ENCODE assay signal across 8 cellular contexts in genomic region chr3:33096103-33096868, GRCh38. TPM values are rescaled to one million over a fixed set of nuclear protein-coding genes. Genes with fewer than 3 reads are reported as not detected.
DNase-seq lines count a peak whose midpoint lies in the region; ATAC-seq, FAIRE-seq and TF ChIP-seq lines count a peak whose summit lies in the region.

No MANE protein-coding gene starts in this region.

- SMC1A ChIA-PET in GM12878 (lab: Charles Lee; ENCODE audit: uncharacterized antibody, unreplicated experiment), result interaction anchor here (0.8 to 1.4 kb wide), 7 partner anchors 8 to 104 kb away, joined by 3 to 6 read pairs (median 5); partner anchors contain the start of gene CRTAP

- RAD21 ChIA-PET in GM12878 (lab: Charles Lee; ENCODE audit: unreplicated experiment), result interaction anchor here (0.5 to 2.1 kb wide), 5 partner anchors 10 to 261 kb away, joined by 3 to 5 read pairs (median 3); partner anchors contain the start of gene CRTAP

- 1% methylated on average over 41 of the region's 51 CpGs for WGBS in GM12878 (ENCODE audit: insufficient coverage, insufficient replicate concordance, low lambda C conversion rate, missing lambda C conversion rate)
- WGBS in sigmoid colon, 2 donors, result 1% methylated on average over 51 of the region's 51 CpGs

- TF ChIP-seq RAD21 in GM12878 (IDR thresholded peaks at IDR 0.05; ENCODE audit: insufficient read depth, low read depth, low read length), result no peak

- FAIRE-seq in HTR-8/SVneo (lab: Jason Lieb, UNC) (no peak), GM12878 (lab: Jason Lieb, UNC) (peak; percentile 54)

- no TSS peak for BruUV-seq in GM12878 (replicated peaks; lab: Mats Ljungman, UMichigan)

- TF ChIP-seq POLR2A in GM12878 (IDR thresholded peaks at IDR 0.05; ENCODE audit: low read depth, low read length), result no peak; the same call in 1 of the 2 replicates
- TF ChIP-seq POLR2A in sigmoid colon (IDR thresholded peaks at IDR 0.05), result no peak

- peak; percentile 63 for ATAC-seq in DND-41 (ENCODE audit: insufficient read depth, low read depth)
- peak; percentile 50 for ATAC-seq in GM21390 (IDR thresholded peaks at IDR 0.05; ENCODE audit: unreplicated experiment)
- ATAC-seq in GM12878, result peak; percentile 77

- H3K27ac ChIP-seq in DND-41 (ENCODE audit: low read length) (peak overlapping the region; percentile 84), GM12878 (ENCODE audit: control insufficient read depth, insufficient read depth) (peak overlapping the region; percentile 90), sigmoid colon (peak overlapping the region; percentile 93 to 99 (median 98))

- DNase-seq in DND-41, result peak; percentile 53
- DNase-seq in HTR-8/SVneo (ENCODE audit: insufficient read length, low spot score), result peak; percentile 35
- DNase-seq in T-helper 2 cell, result peak in 4 of 5 experiments; percentile 31 to 69 (median 38)
- no peak for DNase-seq in GM12878 (ENCODE audit: low read depth, low spot score)
- DNase-seq in sigmoid colon, result no peak
- no peak for DNase-seq in KG1 (lab: John Stamatoyannopoulos, UW)

- H3K4me1 ChIP-seq in DND-41 (ENCODE audit: insufficient read depth, low read length) (peaks cover 21% of the 10 kb centered on the region), GM12878 (ENCODE audit: control insufficient read depth, insufficient read depth, low read length) (no peaks in the 10 kb centered on the region), sigmoid colon (peaks cover 0 to 15% (median 12%) of the 10 kb centered on the region in 4 donors)

- H3K27me3 ChIP-seq in DND-41 (ENCODE audit: insufficient read depth, low read length, poor library complexity) (no peaks in the 10 kb centered on the region), GM12878 (replicated peaks in 1 of 2; ENCODE audit: control insufficient read depth in 2 of 2, insufficient read depth in 2 of 2, low read length in 1 of 2) (no peaks in the 10 kb centered on the region), sigmoid colon (no peaks in the 10 kb centered on the region)

- intact Hi-C loops in GM12878 (cut with micrococcal nuclease; ENCODE audit: unreplicated experiment) (no loop called here), sigmoid colon (cut with DNase I) (loop anchor here (5.0 kb wide), 2 partner anchors 341 to 519 kb away; no protein-coding TSS in a partner anchor)

- POLR2A ChIA-PET in GM12878 (lab: Charles Lee), result interaction anchor here (0.5 to 1.3 kb wide), 4 partner anchors 10 to 703 kb away, joined by 3 to 5 read pairs (median 4); no protein-coding TSS in a partner anchor

- H3K36me3 ChIP-seq in DND-41 (ENCODE audit: insufficient read depth, low read length) (peaks cover 30% of the 10 kb centered on the region), GM12878 (ENCODE audit: control insufficient read depth in 2 of 2, insufficient read depth in 2 of 2, low read length in 1 of 2) (peaks cover 9 to 11% of the 10 kb centered on the region in 2 experiments), sigmoid colon (peaks cover 0 to 27% (median 12%) of the 10 kb centered on the region in 4 donors)

- peaks cover 54% of the 10 kb centered on the region for H3K79me2 ChIP-seq in DND-41 (ENCODE audit: insufficient read depth, low read length)
- peaks cover 17% of the 10 kb centered on the region for H3K79me2 ChIP-seq in GM12878 (ENCODE audit: control insufficient read depth, insufficient read depth, low read length)

- in situ Hi-C loops in GM12878 (cut with MboI), result no loop called here

- TF ChIP-seq EP300 in GM12878 (IDR thresholded peaks at IDR 0.05; ENCODE audit: borderline replicate concordance in 1 of 2, control insufficient read depth in 1 of 2, low read depth in 2 of 2, low read length in 2 of 2) (no peak), sigmoid colon (IDR thresholded peaks at IDR 0.05) (no peak)

- CTCF ChIA-PET in GM12878 (lab: Yijun Ruan, JAX), result interaction anchor here (0.7 to 1.9 kb wide), 8 partner anchors 10 to 595 kb away, joined by 3 to 11 read pairs (median 4); no protein-coding TSS in a partner anchor

- H3K4me3 ChIP-seq in DND-41 (ENCODE audit: low read depth in 1 of 2, low read length in 2 of 2) (peak overlapping the region; percentile 88 to 95), GM12878 (peak overlapping the region; percentile 96), iPS-11a (ENCODE audit: low read depth, low read length) (peak overlapping the region; percentile 93), sigmoid colon (peak overlapping the region; percentile 88 to 99 (median 96))

- H4K20me1 ChIP-seq in DND-41 (ENCODE audit: insufficient read depth, low read length) (peaks cover 36% of the 10 kb centered on the region), GM12878 (ENCODE audit: control insufficient read depth, insufficient read depth) (no peaks in the 10 kb centered on the region; the same call in 1 of the 2 replicates)

- H3K4me2 ChIP-seq in DND-41 (ENCODE audit: insufficient read depth, low read length) (peak overlapping the region; percentile 96), GM12878 (ENCODE audit: control insufficient read depth, insufficient read depth) (peak overlapping the region; percentile 19)

- no peak for TF ChIP-seq CTCF in DND-41 (IDR thresholded peaks at IDR 0.05; ENCODE audit: borderline replicate concordance, extremely low read depth, low read length, poor library complexity, severe bottlenecking)
- no peak for TF ChIP-seq CTCF in GM12878 (IDR thresholded peaks at IDR 0.05 in 2 of 3, conservative IDR thresholded peaks at IDR 0.05 in 1 of 3; ENCODE audit: control insufficient read depth in 2 of 3, extremely low read depth in 1 of 3, insufficient read depth in 1 of 3, low read depth in 3 of 3, low read length in 3 of 3)
- no peak for TF ChIP-seq CTCF in sigmoid colon (IDR thresholded peaks at IDR 0.05)

- H3K9me3 ChIP-seq in DND-41 (ENCODE audit: insufficient read depth, low read length, severe bottlenecking) (no peaks in the 10 kb centered on the region), GM12878 (replicated peaks; ENCODE audit: control insufficient read depth, insufficient read depth, low read length) (no peaks in the 10 kb centered on the region), sigmoid colon (no peaks in the 10 kb centered on the region)

- H3K9ac ChIP-seq in DND-41 (ENCODE audit: low read depth, low read length), result peak overlapping the region; percentile 94
- peak overlapping the region; percentile 90 for H3K9ac ChIP-seq in GM12878 (ENCODE audit: control insufficient read depth, insufficient read depth, low read length)

- H2AFZ ChIP-seq in DND-41 (ENCODE audit: low read depth, low read length) (peak overlapping the region; percentile 78), GM12878 (ENCODE audit: control insufficient read depth, low read depth, low read length) (peak overlapping the region; percentile 99)

RNA-seq across cellular contexts. Expression of gene GLB1, which starts 0.7 kb away (rescaled TPM):
- 31.1 and 32.4 TPM in 2 replicates for total RNA-seq in GM12878 (2013; cell fraction: nucleolus; rRNA removed)
- total RNA-seq in GM12878 (2014; rRNA removed) (31.1 and 32.6 TPM in 2 replicates), GM12878 (2014; rRNA removed; fragmentation: Illumina TruSeq; extraction: Trizol) (20.6 and 25.3 TPM in 2 replicates), GM12878 (2021) (38.3 and 39.0 TPM in 2 replicates), sigmoid colon (10 to 100 TPM; 36.5 to 55.4 (median 40.0) TPM)
- polyA plus RNA-seq in GM12878 (2011; ENCODE audit: low read depth), result 19.3 TPM
- polyA plus RNA-seq in GM12878 (2011; rRNA removed) (35.4 and 57.1 TPM in 2 replicates), GM12878 (2014; fragmentation: Illumina TruSeq; extraction: Trizol) (28.4 and 34.4 TPM in 2 replicates), GM12878 (2014; fragmentation: Nextera tagmentation; extraction: Ambion mirVana) (10 to 100 TPM; 30.4 to 44.8 TPM), GM12878 (2014; rRNA removed) (26.7 and 28.7 TPM in 2 replicates), GM12878 (2016; fragmentation: Nextera tagmentation; extraction: Ambion mirVana) (10 to 100 TPM; 31.4 to 39.2 TPM), sigmoid colon (10 to 100 TPM; 28.2 to 32.9 (median 30.5) TPM)
- polyA plus RNA-seq in GM12878 (2011; cell fraction: cytosol; rRNA removed), result 47.8 and 61.9 TPM in 2 replicates
- polyA plus RNA-seq in GM12878 (2011; cell fraction: nucleus; rRNA removed), result 35.6 and 51.9 TPM in 2 replicates
- polyA plus RNA-seq in GM12878 (2012), result 20.8 and 20.9 TPM in 2 replicates
- polyA minus RNA-seq in GM12878 (2011; rRNA and poly(A)+ RNA removed), result 44.6 and 50.3 TPM in 2 replicates
- polyA minus RNA-seq in GM12878 (2011; cell fraction: cytosol; rRNA and poly(A)+ RNA removed), result 15.6 and 23.2 TPM in 2 replicates
- 33.2 and 41.0 TPM in 2 replicates for polyA minus RNA-seq in GM12878 (2011; cell fraction: nucleus; rRNA and poly(A)+ RNA removed)

RNA-seq across cellular contexts. Expression of gene TMPPE, which starts 0.7 kb away (rescaled TPM):
- 12.2 and 15.0 TPM in 2 replicates for total RNA-seq in GM12878 (2013; cell fraction: nucleolus; rRNA removed)
- 3.7 and 3.8 TPM in 2 replicates for total RNA-seq in GM12878 (2014; rRNA removed)
- total RNA-seq in GM12878 (2014; rRNA removed; fragmentation: Illumina TruSeq; extraction: Trizol), result 2.7 and 3.0 TPM in 2 replicates
- 5.3 and 6.7 TPM in 2 replicates for total RNA-seq in GM12878 (2021)
- 1.1 TPM for polyA plus RNA-seq in GM12878 (2011; ENCODE audit: low read depth)
- 3.2 and 3.7 TPM in 2 replicates for polyA plus RNA-seq in GM12878 (2011; rRNA removed)
- 4.1 and 5.2 TPM in 2 replicates for polyA plus RNA-seq in GM12878 (2011; cell fraction: cytosol; rRNA removed)
- polyA plus RNA-seq in GM12878 (2011; cell fraction: nucleus; rRNA removed), result 5.1 and 6.4 TPM in 2 replicates
- polyA plus RNA-seq in GM12878 (2012), result 0.72 and 1.0 TPM in 2 replicates
- polyA plus RNA-seq in GM12878 (2014; fragmentation: Illumina TruSeq; extraction: Trizol), result 0.87 and 1.7 TPM in 2 replicates
- polyA plus RNA-seq in GM12878 (2014; fragmentation: Nextera tagmentation; extraction: Ambion mirVana), result under 1 TPM; 0.11 to 0.13 TPM
- polyA plus RNA-seq in GM12878 (2014; rRNA removed), result 2.3 and 2.9 TPM in 2 replicates
- polyA plus RNA-seq in GM12878 (2016; fragmentation: Nextera tagmentation; extraction: Ambion mirVana), result 1 to 10 TPM; 1.9 to 2.1 TPM
- 21.1 and 21.9 TPM in 2 replicates for polyA minus RNA-seq in GM12878 (2011; rRNA and poly(A)+ RNA removed)
- polyA minus RNA-seq in GM12878 (2011; cell fraction: cytosol; rRNA and poly(A)+ RNA removed), result 4.8 and 5.7 TPM in 2 replicates
- polyA minus RNA-seq in GM12878 (2011; cell fraction: nucleus; rRNA and poly(A)+ RNA removed), result 12.3 and 22.7 TPM in 2 replicates
- total RNA-seq in sigmoid colon, result 1 to 10 TPM; 4.2 to 5.8 (median 4.8) TPM
- 1 to 10 TPM in 1 of 3 donors, under 1 TPM in 1, not detected in 1; 0.92 to 3.4 TPM for polyA plus RNA-seq in sigmoid colon

RNA-seq across cellular contexts. Expression of gene CRTAP, which starts 17.5 kb away (rescaled TPM):
- 1.1 and 1.9 TPM in 2 replicates for total RNA-seq in GM12878 (2013; cell fraction: nucleolus; rRNA removed)
- 19.0 and 25.1 TPM in 2 replicates for total RNA-seq in GM12878 (2014; rRNA removed)
- 18.5 and 20.8 TPM in 2 replicates for total RNA-seq in GM12878 (2014; rRNA removed; fragmentation: Illumina TruSeq; extraction: Trizol)
- 38.4 and 43.6 TPM in 2 replicates for total RNA-seq in GM12878 (2021)
- polyA plus RNA-seq in GM12878 (2011; ENCODE audit: low read depth), result 7.2 TPM
- 37.0 and 40.8 TPM in 2 replicates for polyA plus RNA-seq in GM12878 (2011; rRNA removed)
- 29.0 TPM in 2 replicates for polyA plus RNA-seq in GM12878 (2011; cell fraction: cytosol; rRNA removed)
- 9.0 and 10.1 TPM in 2 replicates for polyA plus RNA-seq in GM12878 (2011; cell fraction: nucleus; rRNA removed)
- polyA plus RNA-seq in GM12878 (2012), result 19.2 and 31.7 TPM in 2 replicates
- 42.3 and 45.3 TPM in 2 replicates for polyA plus RNA-seq in GM12878 (2014; fragmentation: Illumina TruSeq; extraction: Trizol)
- 1 to 10 TPM; 6.0 to 6.2 TPM for polyA plus RNA-seq in GM12878 (2014; fragmentation: Nextera tagmentation; extraction: Ambion mirVana)
- 34.5 and 35.5 TPM in 2 replicates for polyA plus RNA-seq in GM12878 (2014; rRNA removed)
- 10 to 100 TPM; 23.1 to 23.5 TPM for polyA plus RNA-seq in GM12878 (2016; fragmentation: Nextera tagmentation; extraction: Ambion mirVana)
- polyA minus RNA-seq in GM12878 (2011; rRNA and poly(A)+ RNA removed), result 18.1 and 18.3 TPM in 2 replicates
- 13.1 and 15.2 TPM in 2 replicates for polyA minus RNA-seq in GM12878 (2011; cell fraction: cytosol; rRNA and poly(A)+ RNA removed)
- polyA minus RNA-seq in GM12878 (2011; cell fraction: nucleus; rRNA and poly(A)+ RNA removed), result 2.3 and 4.8 TPM in 2 replicates
- total RNA-seq in sigmoid colon, result 100 to 1,000 TPM; 245 to 509 (median 309) TPM
- 100 to 1,000 TPM in 1 of 3 donors, 10 to 100 TPM in 2; 25.7 to 124 (median 72.3) TPM for polyA plus RNA-seq in sigmoid colon

Comparison
In these comparisons a context has a peak if more than half of its experiments do, and no peak if none do; other contexts are left out.
1. DNase-seq: peak in DND-41 (single experiment), HTR-8/SVneo (single experiment) and T-helper 2 cell (4 of 5); none in GM12878 (single experiment), sigmoid colon (single experiment) and KG1 (single experiment).
2. RNA of gene CRTAP, which starts 17.5 kb away (total RNA-seq): 245 to 509 TPM in sigmoid colon; 1.1 to 43.6 TPM in GM12878; every median in the first group is over 4 times any median in the second.
3. Peak in every context shown above with its lines, with median percentiles within 50 percentile points of each other: ATAC-seq, H3K27ac ChIP-seq and H3K4me3 ChIP-seq.